ENCODE assay signal across 8 cellular contexts in genomic region chr2:3222636-3223035, GRCh38.
DNase-seq lines count a peak whose midpoint lies in the region; ATAC-seq lines count a peak whose summit lies in the region.

No MANE protein-coding gene starts in this region.

- peak; percentile 41 for ATAC-seq in HG02588 (IDR thresholded peaks at IDR 0.05; ENCODE audit: unreplicated experiment)
- ATAC-seq in T-helper 17 cell: peak; percentile 81
- ATAC-seq in left colon: no peak

- DNase-seq in DMS153 treated with DMSO at 0.1 percent for 48 hours (lab: John Stamatoyannopoulos, UW; ENCODE audit: unreplicated experiment) (peak; percentile 2), T-helper 17 cell (peak; percentile 24 to 60 (median 56)), islet precursor cell (peak; percentile 27), NCI-H345 (lab: John Stamatoyannopoulos, UW) (no peak), anterior cingulate cortex (lab: John Stamatoyannopoulos, UW) (no peak), left colon (no peak), NCI-H2227 (lab: John Stamatoyannopoulos, UW; ENCODE audit: unreplicated experiment) (no peak)

- H3K27ac Mint-ChIP-seq in T-helper 17 cell: peak overlapping the region; percentile 100

- H3K36me3 Mint-ChIP-seq in T-helper 17 cell (ENCODE audit: low read depth): peaks cover 3% of the 10 kb centered on the region

- H3K27me3 Mint-ChIP-seq in T-helper 17 cell: no peaks in the 10 kb centered on the region

- peaks cover 35% of the 10 kb centered on the region for H3K4me1 Mint-ChIP-seq in T-helper 17 cell

- peak overlapping the region; percentile 57 for H3K4me3 Mint-ChIP-seq in T-helper 17 cell

- intact Hi-C loops in left colon (cut with DNase I, micrococcal nuclease): no loop called here

- no peaks in the 10 kb centered on the region for H3K9me3 ChIP-seq in T-helper 17 cell (ENCODE audit: control insufficient read depth, low read length, poor library complexity, severe bottlenecking)

Comparison
In these comparisons a context has a peak if more than half of its experiments do, and no peak if none do; other contexts are left out.
1. DNase-seq: peak in DMS153 treated with DMSO at 0.1 percent for 48 hours (single experiment), T-helper 17 cell (3 of 3) and islet precursor cell (single experiment); none in NCI-H345 (single experiment), anterior cingulate cortex (0 of 58), left colon (0 of 2) and NCI-H2227 (single experiment).